Comparison of ENCODE assay signal across 8 cellular contexts in the genomic region with DNA sequence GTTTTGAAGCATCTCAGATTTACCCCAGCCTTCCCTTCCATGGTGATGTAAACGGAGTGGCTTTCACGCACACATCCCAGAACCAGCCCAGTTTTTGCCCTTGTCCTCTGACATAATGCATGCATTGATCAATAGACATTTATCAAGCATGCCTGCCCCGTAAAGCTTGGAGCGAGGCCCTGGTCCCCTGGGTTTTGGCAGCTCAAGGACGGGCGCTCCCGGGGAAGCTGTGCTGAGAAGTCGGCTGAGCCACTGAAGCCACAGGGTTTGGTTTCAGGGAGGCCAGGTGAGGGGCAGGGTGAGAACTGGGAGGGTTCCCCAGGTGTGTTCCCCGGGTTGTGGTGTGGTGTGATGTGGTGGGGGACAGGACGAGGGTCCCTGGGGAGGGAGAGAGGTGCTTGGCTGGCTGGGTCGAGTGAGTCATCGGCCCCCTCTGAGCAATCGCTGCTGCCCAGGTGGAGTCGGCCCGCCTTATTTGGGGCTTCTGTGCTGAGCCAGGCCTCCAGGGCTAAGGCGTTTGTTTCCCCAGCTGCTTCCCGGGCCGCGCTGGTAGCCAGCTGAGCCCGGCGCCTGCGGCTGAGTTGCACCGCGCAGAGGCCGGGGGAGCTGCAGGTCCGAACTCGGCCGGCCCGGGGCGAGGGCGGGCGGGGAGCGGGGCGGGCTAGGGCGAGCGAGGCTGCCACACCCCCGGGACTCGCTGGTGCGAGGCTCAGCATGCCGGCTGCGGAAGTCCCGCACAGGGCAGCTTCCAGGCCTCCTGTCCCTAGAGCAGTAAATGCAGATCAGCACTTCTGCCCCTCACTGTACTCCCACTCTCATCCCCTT. TPM values are rescaled to one million over a fixed set of nuclear protein-coding genes. Genes with fewer than 3 reads are reported as not detected.
A peak's percentile ranks its signal among the peaks of the same experiment; 100 is the strongest.
DNase-seq lines count a peak whose midpoint lies in the region; ATAC-seq, FAIRE-seq and TF ChIP-seq lines count a peak whose summit lies in the region.

No MANE protein-coding gene starts in this region.

- ATAC-seq in GM19397 (IDR thresholded peaks at IDR 0.05; ENCODE audit: unreplicated experiment): peak; percentile 49
- ATAC-seq in WTC11: peak; percentile 94
- ATAC-seq in right lobe of liver: peak; percentile 81 to 95 (median 92)
- ATAC-seq in HG02840 (IDR thresholded peaks at IDR 0.05; ENCODE audit: low FRiP score, unreplicated experiment): no peak

- H3K4me3 Mint-ChIP-seq in WTC11: peak overlapping the region; percentile 71

- WGBS in right lobe of liver (ENCODE audit: insufficient coverage, low coverage, low lambda C conversion rate, missing lambda C conversion rate): 13% methylated on average over 20 of the region's 42 CpGs

- peak overlapping the region; percentile 60 for H3K9ac ChIP-seq in HUES6 (ENCODE audit: low read length)

- no peaks in the 10 kb centered on the region for H3K9me3 Mint-ChIP-seq in WTC11

- no peaks in the 10 kb centered on the region; the same call in 1 of the 2 replicates for H3K27me3 Mint-ChIP-seq in WTC11 (ENCODE audit: low read depth)

- CTCF ChIA-PET in WTC11 (lab: Charles Lee): interaction anchor here (0.6 to 2.0 kb wide), 9 partner anchors 12 to 602 kb away, joined by 3 to 8 read pairs (median 4); partner anchors contain the start of gene ATP2B4

- H3K9me3 ChIP-seq in HUES6 (ENCODE audit: control insufficient read depth, insufficient read depth, low read depth, low read length) (no peaks in the 10 kb centered on the region), right lobe of liver (no peaks in the 10 kb centered on the region)

- intact Hi-C loops in right lobe of liver (cut with DNase I): no loop called here

- H3K4me3 ChIP-seq in HUES6 (ENCODE audit: low read depth, low read length) (peak overlapping the region; percentile 50), bronchial epithelial cell (ENCODE audit: low read depth, low read length) (no peak overlapping the region), right lobe of liver (peak overlapping the region; percentile 4 to 34 (median 18))

- no peak for TF ChIP-seq CTCF in WTC11 (IDR thresholded peaks at IDR 0.05)
- TF ChIP-seq CTCF in bronchial epithelial cell (IDR thresholded peaks at IDR 0.05; ENCODE audit: insufficient read depth, low read length, severe bottlenecking): no peak
- TF ChIP-seq CTCF in right lobe of liver (IDR thresholded peaks at IDR 0.05): peak in 1 of 4 donors; percentile 14

- no peak for TF ChIP-seq POLR2A in right lobe of liver (IDR thresholded peaks at IDR 0.05)

- H3K36me3 ChIP-seq in HUES6 (ENCODE audit: control insufficient read depth, insufficient read depth, low read length) (no peaks in the 10 kb centered on the region), bronchial epithelial cell (ENCODE audit: control insufficient read depth, insufficient read depth, low read length) (no peaks in the 10 kb centered on the region), right lobe of liver (no peaks in the 10 kb centered on the region)

- peak overlapping the region; percentile 90; the same call in 1 of the 2 replicates for H3K27ac Mint-ChIP-seq in WTC11

- H3K27ac ChIP-seq in HUES6 (ENCODE audit: low read depth, low read length) (peak overlapping the region; percentile 54; the same call in 1 of the 2 replicates), right lobe of liver (peak overlapping the region in 1 of 3 donors; percentile 16)

- peaks cover 10% of the 10 kb centered on the region for H3K4me1 Mint-ChIP-seq in WTC11

- no peaks in the 10 kb centered on the region for H3K27me3 ChIP-seq in HUES6 (ENCODE audit: control insufficient read depth, insufficient read depth, low read length)
- H3K27me3 ChIP-seq in bronchial epithelial cell (ENCODE audit: control insufficient read depth, insufficient read depth, low read length): no peaks in the 10 kb centered on the region
- H3K27me3 ChIP-seq in right lobe of liver: no peaks in the 10 kb centered on the region

- DNase-seq in AG20443 (ENCODE audit: low spot score) (peak; percentile 47), WTC11 (ENCODE audit: low spot score) (peak; percentile 82), bronchial epithelial cell (ENCODE audit: low read depth) (peak; percentile 89), right lobe of liver (peak; percentile 59 to 80 (median 67))
- peak; percentile 26 to 47 for DNase-seq in stimulated activated CD8-positive, alpha-beta memory T cell treated with anti-CD3 and anti-CD28 coated beads, Interleukin-4, amount 100 ng/mL, for 1 hour (ENCODE audit: low read depth in 2 of 2, low spot score in 1 of 2)

- H3K4me1 ChIP-seq in HUES6 (ENCODE audit: control insufficient read depth, insufficient read depth, low read length) (peaks cover 9% of the 10 kb centered on the region), right lobe of liver (peaks cover 0 to 8% (median 0%) of the 10 kb centered on the region in 4 donors)

- POLR2A ChIA-PET in WTC11 (lab: Charles Lee): interaction anchor here (1.4 kb wide), 1 partner anchor 23 kb away, joined by 5 read pairs; the partner anchor contains the start of gene ATP2B4

- no peak for FAIRE-seq in bronchial epithelial cell (lab: Jason Lieb, UNC)

- no peaks in the 10 kb centered on the region for H3K36me3 Mint-ChIP-seq in WTC11

TF ChIP-seq in WTC11, 78 proteins besides CTCF, POLR2A, EP300 and RAD21:
- TF ChIP-seq ETV6 (CRISPR knock-in tag; IDR thresholded peaks at IDR 0.05) (peak; percentile 40; the same call in 1 of the 2 replicates), E2F5 (CRISPR knock-in tag; IDR thresholded peaks at IDR 0.05) (no peak), FOXP1 (CRISPR knock-in tag; IDR thresholded peaks at IDR 0.05; ENCODE audit: borderline replicate concordance) (no peak), AR (CRISPR knock-in tag; IDR thresholded peaks at IDR 0.05) (no peak), ZNF423 (CRISPR knock-in tag; IDR thresholded peaks at IDR 0.05) (peak; percentile 3; the same call in 1 of the 2 replicates)
- TF ChIP-seq, protein P1, sequence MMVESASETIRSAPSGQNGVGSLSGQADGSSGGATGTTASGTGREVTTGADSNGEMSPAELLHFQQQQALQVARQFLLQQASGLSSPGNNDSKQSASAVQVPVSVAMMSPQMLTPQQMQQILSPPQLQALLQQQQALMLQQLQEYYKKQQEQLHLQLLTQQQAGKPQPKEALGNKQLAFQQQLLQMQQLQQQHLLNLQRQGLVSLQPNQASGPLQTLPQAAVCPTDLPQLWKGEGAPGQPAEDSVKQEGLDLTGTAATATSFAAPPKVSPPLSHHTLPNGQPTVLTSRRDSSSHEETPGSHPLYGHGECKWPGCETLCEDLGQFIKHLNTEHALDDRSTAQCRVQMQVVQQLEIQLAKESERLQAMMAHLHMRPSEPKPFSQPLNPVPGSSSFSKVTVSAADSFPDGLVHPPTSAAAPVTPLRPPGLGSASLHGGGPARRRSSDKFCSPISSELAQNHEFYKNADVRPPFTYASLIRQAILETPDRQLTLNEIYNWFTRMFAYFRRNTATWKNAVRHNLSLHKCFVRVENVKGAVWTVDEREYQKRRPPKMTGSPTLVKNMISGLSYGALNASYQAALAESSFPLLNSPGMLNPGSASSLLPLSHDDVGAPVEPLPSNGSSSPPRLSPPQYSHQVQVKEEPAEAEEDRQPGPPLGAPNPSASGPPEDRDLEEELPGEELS (CRISPR knock-in tag; IDR thresholded peaks at IDR 0.05): peak; percentile 49; the same call in 1 of the 2 replicates
TF ChIP-seq in WTC11: peak in this region for 3.

RNA-seq across cellular contexts. Expression of gene ATP2B4, which starts 23.6 kb away (rescaled TPM):
- 18.5 to 22.1 TPM (median 19.1 TPM) in 3 replicates for total RNA-seq in WTC11 (2021)
- total RNA-seq in bronchial epithelial cell: 27.4 and 71.7 TPM in 2 replicates
- total RNA-seq in right lobe of liver: 10 to 100 TPM in 4 of 6 experiments, 1 to 10 TPM in 2; 8.7 to 59.3 (median 23.3) TPM

Comparison
In these comparisons a context has a peak if more than half of its experiments do, and no peak if none do; other contexts are left out.
1. DNase-seq: peak in every context shown above with its lines; median percentile 89 in bronchial epithelial cell; 82 in WTC11; 67 in right lobe of liver; 47 in AG20443; 36 in stimulated activated CD8-positive, alpha-beta memory T cell treated with anti-CD3 and anti-CD28 coated beads, Interleukin-4, amount 100 ng/mL, for 1 hour.